Comparison of ENCODE assay signal across 9 cellular contexts in the genomic region with DNA sequence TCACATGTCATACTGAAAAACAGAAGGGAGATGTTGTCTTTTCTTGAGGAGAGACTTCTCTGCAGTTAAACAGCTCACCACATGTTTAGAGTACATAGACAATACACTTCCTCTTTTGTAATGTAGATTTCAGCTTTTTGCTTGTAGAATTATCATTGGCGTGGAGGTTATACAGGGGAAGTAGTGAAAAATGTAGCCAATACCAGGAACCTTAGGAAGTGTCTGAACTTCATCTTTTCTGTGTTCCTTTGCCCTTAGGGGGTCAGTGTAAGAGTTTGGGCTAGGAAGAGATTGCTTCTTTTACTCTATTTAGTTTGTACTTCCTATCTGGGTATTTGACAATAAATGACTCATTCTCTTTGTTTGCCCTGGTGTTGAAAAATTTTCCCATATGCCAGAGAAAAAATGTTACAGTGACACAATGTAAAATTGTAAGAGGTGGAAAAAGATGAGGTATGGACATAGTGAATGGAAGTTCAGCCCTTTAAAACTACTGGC. TPM values are rescaled to one million over a fixed set of nuclear protein-coding genes. Genes with fewer than 3 reads are reported as not detected.
DNase-seq lines count a peak whose midpoint lies in the region; ATAC-seq and TF ChIP-seq lines count a peak whose summit lies in the region.
"Had no signal": no experiment of that assay in that cellular context is flagged by ENCODE, and none has a peak within 500 bp of the region (broad histone marks: within the 10 kb centered on the region; RNA-seq: fewer than 3 reads in every experiment).

No MANE protein-coding gene starts in this region.

- H4K20me1 ChIP-seq in SU-DHL-6 (ENCODE audit: low read depth, low read length) (no peaks in the 10 kb centered on the region), neural progenitor cell (ENCODE audit: low read depth) (no peaks in the 10 kb centered on the region)

- H3K9me3 ChIP-seq in SU-DHL-6 (ENCODE audit: insufficient read depth, low read length) (no peaks in the 10 kb centered on the region), neural progenitor cell (ENCODE audit: low read depth) (no peaks in the 10 kb centered on the region)

- H3K4me1 Mint-ChIP-seq in activated CD4-positive, alpha-beta T cell treated with anti-CD3 and anti-CD28 coated beads, Interleukin-2, amount 10 ng/mL, durations not matched to agents 7 days and 5 days, result peaks cover 4% of the 10 kb centered on the region
- peaks cover 17% of the 10 kb centered on the region for H3K4me1 Mint-ChIP-seq in neural progenitor cell
- H3K4me1 Mint-ChIP-seq: brain had no signal

- no peak overlapping the region for H3K27ac Mint-ChIP-seq in activated CD4-positive, alpha-beta T cell treated with anti-CD3 and anti-CD28 coated beads, Interleukin-2, amount 10 ng/mL, durations not matched to agents 7 days and 5 days
- H3K27ac Mint-ChIP-seq in neural progenitor cell, result no peak overlapping the region
- H3K27ac Mint-ChIP-seq: brain had no signal

- H3K4me2 ChIP-seq in SU-DHL-6 (ENCODE audit: low read depth, low read length, poor library complexity, severe bottlenecking), result peak overlapping the region; percentile 21
- no peak overlapping the region for H3K4me2 ChIP-seq in neural progenitor cell

- H3K4me3 ChIP-seq in SU-DHL-6 (ENCODE audit: insufficient read depth, low read length, poor library complexity, severe bottlenecking) (no peak overlapping the region), neural progenitor cell (no peak overlapping the region)

- no peaks in the 10 kb centered on the region for H3K36me3 Mint-ChIP-seq in activated CD4-positive, alpha-beta T cell treated with anti-CD3 and anti-CD28 coated beads, Interleukin-2, amount 10 ng/mL, durations not matched to agents 7 days and 5 days (ENCODE audit: low read depth)
- no peaks in the 10 kb centered on the region for H3K36me3 Mint-ChIP-seq in neural progenitor cell
- H3K36me3 Mint-ChIP-seq: brain had no signal

- TF ChIP-seq CTCF in SU-DHL-6 (IDR thresholded peaks at IDR 0.05; ENCODE audit: insufficient read depth, low read length, poor library complexity, severe bottlenecking) (no peak), neural progenitor cell (IDR thresholded peaks at IDR 0.05) (no peak)

- H3K9ac ChIP-seq in SU-DHL-6 (ENCODE audit: low read length), result no peak overlapping the region
- H3K9ac ChIP-seq in neural progenitor cell, result no peak overlapping the region

- POLR2A ChIA-PET in activated CD4-positive, alpha-beta T cell treated with anti-CD3 and anti-CD28 coated beads, Interleukin-2, amount 10 ng/mL, durations not matched to agents 7 days and 5 days (lab: Charles Lee), result no interaction called here

- H3K27ac ChIP-seq in SU-DHL-6 (ENCODE audit: low read depth, low read length) (no peak overlapping the region), neural progenitor cell (no peak overlapping the region)

- CTCF ChIA-PET in activated CD4-positive, alpha-beta T cell treated with anti-CD3 and anti-CD28 coated beads, Interleukin-2, amount 10 ng/mL, durations not matched to agents 7 days and 5 days (lab: Charles Lee), result interaction anchor here (1.3 kb wide), 1 partner anchor 21 kb away, joined by 4 read pairs; the partner anchor contains the start of gene CDKN2B

- ATAC-seq in GM18870 (IDR thresholded peaks at IDR 0.05; ENCODE audit: unreplicated experiment), result peak; percentile 75
- peak; percentile 59 for ATAC-seq in HG03097 (IDR thresholded peaks at IDR 0.05; ENCODE audit: low FRiP score, unreplicated experiment)

- H3K9me2 ChIP-seq in SU-DHL-6 (replicated peaks; ENCODE audit: insufficient read depth, low read length), result no peaks in the 10 kb centered on the region

- no peaks in the 10 kb centered on the region for H3K4me1 ChIP-seq in neural progenitor cell

- H3K36me3 ChIP-seq in SU-DHL-6 (ENCODE audit: low read length) (no peaks in the 10 kb centered on the region), neural progenitor cell (no peaks in the 10 kb centered on the region)

- H2AFZ ChIP-seq in SU-DHL-6 (ENCODE audit: low read depth, low read length, severe bottlenecking), result peak overlapping the region; percentile 39
- H2AFZ ChIP-seq in neural progenitor cell (replicated peaks), result no peak overlapping the region

- H3F3A ChIP-seq in SU-DHL-6 (ENCODE audit: insufficient read depth), result no peaks in the 10 kb centered on the region
- H3F3A ChIP-seq in neural progenitor cell (ENCODE audit: low read depth), result no peaks in the 10 kb centered on the region

- H3K79me2 ChIP-seq in SU-DHL-6 (ENCODE audit: insufficient read depth, low read length) (no peaks in the 10 kb centered on the region), neural progenitor cell (ENCODE audit: low read depth) (no peaks in the 10 kb centered on the region)

- DNase-seq in myocyte (ENCODE audit: low read depth) (peak; percentile 46), ureter (ENCODE audit: low spot score) (no peak), neural progenitor cell (ENCODE audit: low spot score) (no peak)
- no peak for DNase-seq in activated CD4-positive, alpha-beta T cell treated with anti-CD3 and anti-CD28 coated beads, Interleukin-2, amount 10 ng/mL, durations not matched to agents 7 days and 5 days
- no peak for DNase-seq in effector CD8-positive, alpha-beta T cell (lab: John Stamatoyannopoulos, UW)

- H3K27me3 Mint-ChIP-seq in activated CD4-positive, alpha-beta T cell treated with anti-CD3 and anti-CD28 coated beads, Interleukin-2, amount 10 ng/mL, durations not matched to agents 7 days and 5 days, result peaks cover 26% of the 10 kb centered on the region
- no peaks in the 10 kb centered on the region for H3K27me3 Mint-ChIP-seq in neural progenitor cell (ENCODE audit: insufficient read depth, low read depth)

- no peaks in the 10 kb centered on the region for H3K9me3 Mint-ChIP-seq in activated CD4-positive, alpha-beta T cell treated with anti-CD3 and anti-CD28 coated beads, Interleukin-2, amount 10 ng/mL, durations not matched to agents 7 days and 5 days
- no peaks in the 10 kb centered on the region for H3K9me3 Mint-ChIP-seq in neural progenitor cell
- H3K9me3 Mint-ChIP-seq: brain had no signal

- H3K4me3 Mint-ChIP-seq in activated CD4-positive, alpha-beta T cell treated with anti-CD3 and anti-CD28 coated beads, Interleukin-2, amount 10 ng/mL, durations not matched to agents 7 days and 5 days, result no peak overlapping the region
- H3K4me3 Mint-ChIP-seq in neural progenitor cell, result no peak overlapping the region
- H3K4me3 Mint-ChIP-seq: brain had no signal

- H3K27me3 ChIP-seq in SU-DHL-6 (ENCODE audit: low read length) (no peaks in the 10 kb centered on the region), neural progenitor cell (no peaks in the 10 kb centered on the region)

RNA-seq across cellular contexts. Expression of gene CDKN2B, which starts 21.0 kb away (rescaled TPM):
- total RNA-seq in myocyte (75.8 and 81.1 TPM in 2 replicates), ureter (6.1 TPM), neural progenitor cell (ENCODE audit: low replicate concordance) (0.06 and 0.07 TPM in 2 replicates)
- 170 TPM for polyA plus RNA-seq in myocyte (2012)
- under 1 TPM; 0.65 to 0.87 TPM for total RNA-seq in activated CD4-positive, alpha-beta T cell treated with anti-CD3 and anti-CD28 coated beads, Interleukin-2, amount 10 ng/mL, durations not matched to agents 7 days and 5 days

RNA-seq across cellular contexts. Expression of gene CDKN2B-AS1, which starts 35.6 kb away (rescaled TPM):
- 2.3 and 2.7 TPM in 2 replicates for total RNA-seq in myocyte
- 2.0 TPM for polyA plus RNA-seq in myocyte (2012)
- total RNA-seq in ureter, result 1.5 TPM
- total RNA-seq in activated CD4-positive, alpha-beta T cell treated with anti-CD3 and anti-CD28 coated beads, Interleukin-2, amount 10 ng/mL, durations not matched to agents 7 days and 5 days, result 1 to 10 TPM; 4.4 to 5.6 TPM
- not detected in 2 replicates for total RNA-seq in neural progenitor cell (ENCODE audit: low replicate concordance)

RNA-seq across cellular contexts. Expression of gene CDKN2A, which starts 36.0 kb away (rescaled TPM):
- 169 and 177 TPM in 2 replicates for total RNA-seq in myocyte
- polyA plus RNA-seq in myocyte (2012), result 270 TPM
- total RNA-seq in ureter, result 1.7 TPM
- 10 to 100 TPM; 15.9 to 16.6 TPM for total RNA-seq in activated CD4-positive, alpha-beta T cell treated with anti-CD3 and anti-CD28 coated beads, Interleukin-2, amount 10 ng/mL, durations not matched to agents 7 days and 5 days
- not detected in 2 replicates for total RNA-seq in neural progenitor cell (ENCODE audit: low replicate concordance)

Comparison
In these comparisons a context has a peak if more than half of its experiments do, and no peak if none do; other contexts are left out.
1. RNA of gene CDKN2B, which starts 21.0 kb away (total RNA-seq): 75.8 to 81.1 TPM in myocyte; 6.1 TPM in ureter (single experiment), 0.65 to 0.87 TPM in activated CD4-positive, alpha-beta T cell treated with anti-CD3 and anti-CD28 coated beads, Interleukin-2, amount 10 ng/mL, durations not matched to agents 7 days and 5 days and 0.06 to 0.07 TPM in neural progenitor cell; every median in the first group is over 10 times any median in the second.